ENCODE assay signal across 1 cellular context in the genomic region with DNA sequence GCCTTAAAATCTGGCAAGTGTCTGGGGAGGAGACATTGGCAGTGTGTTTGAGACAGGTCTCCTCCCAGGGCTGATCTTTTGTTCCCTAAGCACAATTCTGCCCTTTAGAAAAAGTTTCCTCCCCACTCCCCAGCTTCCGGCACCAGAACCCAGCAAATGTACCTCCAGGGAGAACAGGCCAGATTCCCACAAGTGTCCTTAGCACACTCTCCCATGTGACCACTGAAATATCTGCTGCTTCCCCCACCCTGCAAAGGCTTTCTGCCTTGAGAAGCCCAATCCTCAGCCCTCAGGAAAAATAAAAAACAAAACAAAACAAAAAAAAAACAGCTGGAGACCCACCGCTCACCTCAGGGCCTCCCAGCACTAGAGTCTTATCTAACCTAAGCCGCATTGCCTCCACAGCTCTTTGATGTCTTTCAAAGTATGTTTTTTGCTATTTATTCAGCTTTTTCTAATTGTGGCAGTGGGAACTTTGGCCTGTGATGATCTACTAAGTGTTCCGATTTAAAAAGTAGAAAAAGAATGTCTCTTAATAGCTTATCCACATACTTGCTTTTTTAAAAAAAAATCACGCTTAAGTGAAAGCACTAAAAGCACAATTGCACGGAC.
TF ChIP-seq lines count a peak whose summit lies in the region.

No MANE protein-coding gene starts in this region.

TF ChIP-seq in IMR-90, 13 proteins besides CTCF, POLR2A, EP300 and RAD21:
- TF ChIP-seq CHD1 (IDR thresholded peaks at IDR 0.05; ENCODE audit: low read depth, low read length) (no peak), RFX5 (IDR thresholded peaks at IDR 0.05; ENCODE audit: low read depth, low read length) (no peak), CEBPB (IDR thresholded peaks at IDR 0.05; ENCODE audit: low read depth, low read length) (no peak), MXI1 (IDR thresholded peaks at IDR 0.05; ENCODE audit: borderline replicate concordance, low read depth, low read length) (no peak)
- TF ChIP-seq, protein P1, sequence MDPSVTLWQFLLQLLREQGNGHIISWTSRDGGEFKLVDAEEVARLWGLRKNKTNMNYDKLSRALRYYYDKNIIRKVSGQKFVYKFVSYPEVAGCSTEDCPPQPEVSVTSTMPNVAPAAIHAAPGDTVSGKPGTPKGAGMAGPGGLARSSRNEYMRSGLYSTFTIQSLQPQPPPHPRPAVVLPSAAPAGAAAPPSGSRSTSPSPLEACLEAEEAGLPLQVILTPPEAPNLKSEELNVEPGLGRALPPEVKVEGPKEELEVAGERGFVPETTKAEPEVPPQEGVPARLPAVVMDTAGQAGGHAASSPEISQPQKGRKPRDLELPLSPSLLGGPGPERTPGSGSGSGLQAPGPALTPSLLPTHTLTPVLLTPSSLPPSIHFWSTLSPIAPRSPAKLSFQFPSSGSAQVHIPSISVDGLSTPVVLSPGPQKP (IDR thresholded peaks at IDR 0.05; ENCODE audit: borderline replicate concordance, low read depth, low read length), result no peak
